ENCODE assay signal across 16 cellular contexts in the genomic region with DNA sequence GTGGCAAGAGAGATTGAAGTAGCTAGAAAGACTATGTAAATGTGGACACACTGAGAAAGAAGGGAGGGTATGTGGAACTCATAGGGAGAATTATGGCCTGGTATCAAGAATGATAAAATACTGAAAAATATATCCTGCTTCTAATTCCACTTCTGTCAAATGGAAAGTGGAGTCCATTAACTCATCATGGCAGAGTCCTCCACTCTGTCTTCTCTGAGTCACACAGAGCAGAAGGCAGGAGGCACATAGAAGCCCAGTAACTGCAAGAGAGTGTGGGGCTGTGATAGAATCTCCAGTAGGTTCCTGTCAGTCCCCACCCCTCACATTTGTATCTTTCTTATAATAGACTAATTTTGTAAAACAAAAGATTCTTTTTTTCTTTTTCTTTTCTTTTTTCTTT.
DNase-seq lines count a peak whose midpoint lies in the region; ATAC-seq and TF ChIP-seq lines count a peak whose summit lies in the region.
"Had no signal": no experiment of that assay in that cellular context is flagged by ENCODE, and none has a peak within 500 bp of the region (broad histone marks: within the 10 kb centered on the region; RNA-seq: fewer than 3 reads in every experiment).

No MANE protein-coding gene starts in this region.

- H3F3A ChIP-seq in GM23248 (ENCODE audit: insufficient read depth), result 0 out of 2 replicates have a peak, but pooled peaks cover 1% of the 10 kb centered on the region
- H3F3A ChIP-seq in SK-N-SH (replicated peaks; ENCODE audit: insufficient read depth), result peaks cover 3% of the 10 kb centered on the region

- H3K9me2 ChIP-seq in GM23248 (ENCODE audit: insufficient read depth) (no peaks in the 10 kb centered on the region; the same call in 1 of the 2 replicates), SK-N-SH (no peaks in the 10 kb centered on the region)

- TF ChIP-seq EP300 in SK-N-SH (IDR thresholded peaks at IDR 0.05; ENCODE audit: borderline replicate concordance in 1 of 2, low read depth in 1 of 2, low read length in 1 of 2), result no peak

- no peaks in the 10 kb centered on the region for H3K36me3 ChIP-seq in GM23248 (ENCODE audit: low read depth)
- peaks cover 2 to 4% of the 10 kb centered on the region in 2 experiments for H3K36me3 ChIP-seq in SK-N-SH (replicated peaks in 1 of 2; ENCODE audit: control insufficient read depth in 1 of 2, insufficient read depth in 2 of 2, low read length in 1 of 2)

- CTCF ChIA-PET in SK-N-SH (lab: Yijun Ruan, JAX), result no interaction called here

- intact Hi-C loops in dorsolateral prefrontal cortex (cut with DNase I), result loop anchor here (10.0 kb wide), 3 partner anchors 78 to 478 kb away; partner anchors contain the start of gene ARHGAP5 (in 1 of the 2)
- intact Hi-C loops in activated CD4-positive, alpha-beta T cell treated with anti-CD3 and anti-CD28 coated beads, Interleukin-2, amount 10 ng/mL, durations not matched to agents 24 days and 14 days (cut with micrococcal nuclease), result no loop called here

- H3K4me2 ChIP-seq in GM23248 (ENCODE audit: unreplicated experiment) (no peak overlapping the region), SK-N-SH (no peak overlapping the region)

- no peaks in the 10 kb centered on the region for H3K27me3 ChIP-seq in GM23248 (replicated peaks; ENCODE audit: insufficient read depth)
- no peaks in the 10 kb centered on the region for H3K27me3 ChIP-seq in SK-N-SH (ENCODE audit: insufficient read depth)
- no peaks in the 10 kb centered on the region for H3K27me3 ChIP-seq in dorsolateral prefrontal cortex

- no peak for TF ChIP-seq RAD21 in SK-N-SH (IDR thresholded peaks at IDR 0.05; ENCODE audit: low read length)

- DNase-seq in EH (ENCODE audit: low read depth) (peak; percentile 18), GM23248 (peak; percentile 14), SK-N-SH (no peak), dorsolateral prefrontal cortex (no peak), NCI-H524 treated with DMSO at 0.1 percent for 48 hours (lab: John Stamatoyannopoulos, UW) (no peak), HK-2 (ENCODE audit: unreplicated experiment) (no peak)
- DNase-seq in activated CD4-positive, alpha-beta T cell treated with anti-CD3 and anti-CD28 coated beads, Interleukin-2, amount 10 ng/mL, durations not matched to agents 24 days and 14 days, result no peak
- DNase-seq: C1 segment of cervical spinal cord; Calu3; CD4-positive, alpha-beta memory T cell; COR-L47; DMS53; DMS79 treated with DMSO at 0.1 percent for 48 hours; H9 had no signal

- in situ Hi-C loops in GM23248 (cut with MboI), result no loop called here

- POLR2A ChIA-PET in SK-N-SH (lab: Yijun Ruan, JAX), result no interaction called here

- H3K36me3 Mint-ChIP-seq in activated CD4-positive, alpha-beta T cell treated with anti-CD3 and anti-CD28 coated beads, Interleukin-2, amount 10 ng/mL, durations not matched to agents 24 days and 14 days (ENCODE audit: low read depth), result no peaks in the 10 kb centered on the region
- H3K36me3 Mint-ChIP-seq: CD4-positive, alpha-beta memory T cell had no signal

- no peaks in the 10 kb centered on the region for H3K27me3 Mint-ChIP-seq in activated CD4-positive, alpha-beta T cell treated with anti-CD3 and anti-CD28 coated beads, Interleukin-2, amount 10 ng/mL, durations not matched to agents 24 days and 14 days

- ATAC-seq in HG03139 (IDR thresholded peaks at IDR 0.05; ENCODE audit: unreplicated experiment), result no peak
- ATAC-seq: HCT116 had no signal

- no peaks in the 10 kb centered on the region for H4K20me1 ChIP-seq in GM23248 (ENCODE audit: insufficient read depth)
- H4K20me1 ChIP-seq in SK-N-SH (ENCODE audit: insufficient read depth), result no peaks in the 10 kb centered on the region

- H3K4me3 ChIP-seq in GM23248 (no peak overlapping the region), SK-N-SH (ENCODE audit: low read depth in 2 of 2, low read length in 1 of 2) (no peak overlapping the region), dorsolateral prefrontal cortex (no peak overlapping the region)

- no peaks in the 10 kb centered on the region for H3K9me3 ChIP-seq in GM23248 (ENCODE audit: low read depth)
- no peaks in the 10 kb centered on the region for H3K9me3 ChIP-seq in SK-N-SH

- TF ChIP-seq CTCF in SK-N-SH (IDR thresholded peaks at IDR 0.05) (no peak), dorsolateral prefrontal cortex (IDR thresholded peaks at IDR 0.05 in 54 of 56, conservative IDR thresholded peaks at IDR 0.05 in 2 of 56; ENCODE audit: low read depth in 1 of 56, partially characterized antibody in 56 of 56) (no peak)

- no peak overlapping the region for H3K27ac ChIP-seq in GM23248
- H3K27ac ChIP-seq in SK-N-SH (ENCODE audit: low read depth in 2 of 2, low read length in 1 of 2), result peak overlapping the region in 1 of 2 experiments; percentile 43; a peak in 1 of 4 replicates
- peak overlapping the region in 38 of 59 donors; percentile 1 to 67 (median 31) for H3K27ac ChIP-seq in dorsolateral prefrontal cortex

- H3K79me2 ChIP-seq in GM23248 (ENCODE audit: insufficient read depth), result no peaks in the 10 kb centered on the region
- H3K79me2 ChIP-seq in SK-N-SH (ENCODE audit: insufficient read depth), result peaks cover 8% of the 10 kb centered on the region; the same call in 1 of the 2 replicates

- H3K9me3 Mint-ChIP-seq in activated CD4-positive, alpha-beta T cell treated with anti-CD3 and anti-CD28 coated beads, Interleukin-2, amount 10 ng/mL, durations not matched to agents 24 days and 14 days, result no peaks in the 10 kb centered on the region
- H3K9me3 Mint-ChIP-seq: CD4-positive, alpha-beta memory T cell; H9 had no signal

- H3K27ac Mint-ChIP-seq in activated CD4-positive, alpha-beta T cell treated with anti-CD3 and anti-CD28 coated beads, Interleukin-2, amount 10 ng/mL, durations not matched to agents 24 days and 14 days, result no peak overlapping the region
- H3K27ac Mint-ChIP-seq: CD4-positive, alpha-beta memory T cell; H9 had no signal

- H3K4me3 Mint-ChIP-seq in activated CD4-positive, alpha-beta T cell treated with anti-CD3 and anti-CD28 coated beads, Interleukin-2, amount 10 ng/mL, durations not matched to agents 24 days and 14 days, result no peak overlapping the region
- H3K4me3 Mint-ChIP-seq: CD4-positive, alpha-beta memory T cell; H9 had no signal

- H3K4me1 Mint-ChIP-seq in activated CD4-positive, alpha-beta T cell treated with anti-CD3 and anti-CD28 coated beads, Interleukin-2, amount 10 ng/mL, durations not matched to agents 24 days and 14 days, result no peaks in the 10 kb centered on the region
- H3K4me1 Mint-ChIP-seq: CD4-positive, alpha-beta memory T cell; H9 had no signal

- H3K4me1 ChIP-seq in GM23248 (ENCODE audit: insufficient read depth), result peaks cover 2% of the 10 kb centered on the region; the same call in 1 of the 2 replicates
- H3K4me1 ChIP-seq in SK-N-SH (ENCODE audit: control insufficient read depth in 1 of 2, insufficient read depth in 2 of 2, low read depth in 1 of 2, low read length in 1 of 2), result no peaks in the 10 kb centered on the region; a peak in 3 of 4 replicates

- H2AFZ ChIP-seq in GM23248 (no peak overlapping the region), SK-N-SH (ENCODE audit: low read depth) (no peak overlapping the region)

- H3K9ac ChIP-seq in GM23248, result no peak overlapping the region
- H3K9ac ChIP-seq in SK-N-SH, result no peak overlapping the region

TF ChIP-seq in SK-N-SH, 30 proteins besides CTCF, POLR2A, EP300 and RAD21:
- TF ChIP-seq FOSL2 (IDR thresholded peaks at IDR 0.05; ENCODE audit: borderline replicate concordance, low read depth) (no peak), RXRA (IDR thresholded peaks at IDR 0.05; ENCODE audit: borderline replicate concordance, low read depth) (no peak), PBX3 (IDR thresholded peaks at IDR 0.05) (0 out of 2 replicates have a peak, but pooled peaks have one; percentile 52), RCOR1 (IDR thresholded peaks at IDR 0.05; ENCODE audit: low read length) (no peak), MAX (IDR thresholded peaks at IDR 0.05; ENCODE audit: low read depth) (no peak), TCF12 (IDR thresholded peaks at IDR 0.05) (peak; percentile 22; the same call in 1 of the 2 replicates), JUND (IDR thresholded peaks at IDR 0.05) (0 out of 2 replicates have a peak, but pooled peaks have one; percentile 16)

Comparison
In these comparisons a context has a peak if more than half of its experiments do, and no peak if none do; other contexts are left out.
1. DNase-seq: peak in EH (single experiment) and GM23248 (single experiment); none in SK-N-SH (single experiment), dorsolateral prefrontal cortex (0 of 10), NCI-H524 treated with DMSO at 0.1 percent for 48 hours (single experiment), HK-2 (single experiment) and activated CD4-positive, alpha-beta T cell treated with anti-CD3 and anti-CD28 coated beads, Interleukin-2, amount 10 ng/mL, durations not matched to agents 24 days and 14 days (single experiment).